1 cellular context compared by ENCODE assay signal in the genomic region with DNA sequence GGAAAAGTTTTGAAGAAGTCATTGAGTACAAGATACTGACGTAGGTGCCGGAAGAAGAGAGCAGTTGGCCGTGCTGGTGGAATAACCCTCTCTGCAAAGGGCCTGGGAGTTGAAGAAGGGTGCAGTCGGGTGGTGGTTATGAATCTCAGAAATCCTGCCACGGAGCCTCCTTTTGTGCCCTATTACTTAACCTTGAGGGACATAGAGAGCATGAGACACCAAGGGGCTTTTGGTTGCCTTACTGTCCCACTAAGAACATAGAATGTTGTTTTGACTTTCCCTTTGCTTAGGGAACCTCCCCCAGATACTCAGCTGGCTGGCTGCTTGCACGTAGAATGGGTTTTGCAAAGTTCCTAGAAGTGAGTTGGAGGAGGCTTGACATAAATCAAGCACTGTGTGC.
TF ChIP-seq lines count a peak whose summit lies in the region.

No MANE protein-coding gene starts in this region.

TF ChIP-seq in GM23338, 12 proteins besides CTCF, POLR2A, EP300 and RAD21 (continued from another document):
- TF ChIP-seq, protein P1, sequence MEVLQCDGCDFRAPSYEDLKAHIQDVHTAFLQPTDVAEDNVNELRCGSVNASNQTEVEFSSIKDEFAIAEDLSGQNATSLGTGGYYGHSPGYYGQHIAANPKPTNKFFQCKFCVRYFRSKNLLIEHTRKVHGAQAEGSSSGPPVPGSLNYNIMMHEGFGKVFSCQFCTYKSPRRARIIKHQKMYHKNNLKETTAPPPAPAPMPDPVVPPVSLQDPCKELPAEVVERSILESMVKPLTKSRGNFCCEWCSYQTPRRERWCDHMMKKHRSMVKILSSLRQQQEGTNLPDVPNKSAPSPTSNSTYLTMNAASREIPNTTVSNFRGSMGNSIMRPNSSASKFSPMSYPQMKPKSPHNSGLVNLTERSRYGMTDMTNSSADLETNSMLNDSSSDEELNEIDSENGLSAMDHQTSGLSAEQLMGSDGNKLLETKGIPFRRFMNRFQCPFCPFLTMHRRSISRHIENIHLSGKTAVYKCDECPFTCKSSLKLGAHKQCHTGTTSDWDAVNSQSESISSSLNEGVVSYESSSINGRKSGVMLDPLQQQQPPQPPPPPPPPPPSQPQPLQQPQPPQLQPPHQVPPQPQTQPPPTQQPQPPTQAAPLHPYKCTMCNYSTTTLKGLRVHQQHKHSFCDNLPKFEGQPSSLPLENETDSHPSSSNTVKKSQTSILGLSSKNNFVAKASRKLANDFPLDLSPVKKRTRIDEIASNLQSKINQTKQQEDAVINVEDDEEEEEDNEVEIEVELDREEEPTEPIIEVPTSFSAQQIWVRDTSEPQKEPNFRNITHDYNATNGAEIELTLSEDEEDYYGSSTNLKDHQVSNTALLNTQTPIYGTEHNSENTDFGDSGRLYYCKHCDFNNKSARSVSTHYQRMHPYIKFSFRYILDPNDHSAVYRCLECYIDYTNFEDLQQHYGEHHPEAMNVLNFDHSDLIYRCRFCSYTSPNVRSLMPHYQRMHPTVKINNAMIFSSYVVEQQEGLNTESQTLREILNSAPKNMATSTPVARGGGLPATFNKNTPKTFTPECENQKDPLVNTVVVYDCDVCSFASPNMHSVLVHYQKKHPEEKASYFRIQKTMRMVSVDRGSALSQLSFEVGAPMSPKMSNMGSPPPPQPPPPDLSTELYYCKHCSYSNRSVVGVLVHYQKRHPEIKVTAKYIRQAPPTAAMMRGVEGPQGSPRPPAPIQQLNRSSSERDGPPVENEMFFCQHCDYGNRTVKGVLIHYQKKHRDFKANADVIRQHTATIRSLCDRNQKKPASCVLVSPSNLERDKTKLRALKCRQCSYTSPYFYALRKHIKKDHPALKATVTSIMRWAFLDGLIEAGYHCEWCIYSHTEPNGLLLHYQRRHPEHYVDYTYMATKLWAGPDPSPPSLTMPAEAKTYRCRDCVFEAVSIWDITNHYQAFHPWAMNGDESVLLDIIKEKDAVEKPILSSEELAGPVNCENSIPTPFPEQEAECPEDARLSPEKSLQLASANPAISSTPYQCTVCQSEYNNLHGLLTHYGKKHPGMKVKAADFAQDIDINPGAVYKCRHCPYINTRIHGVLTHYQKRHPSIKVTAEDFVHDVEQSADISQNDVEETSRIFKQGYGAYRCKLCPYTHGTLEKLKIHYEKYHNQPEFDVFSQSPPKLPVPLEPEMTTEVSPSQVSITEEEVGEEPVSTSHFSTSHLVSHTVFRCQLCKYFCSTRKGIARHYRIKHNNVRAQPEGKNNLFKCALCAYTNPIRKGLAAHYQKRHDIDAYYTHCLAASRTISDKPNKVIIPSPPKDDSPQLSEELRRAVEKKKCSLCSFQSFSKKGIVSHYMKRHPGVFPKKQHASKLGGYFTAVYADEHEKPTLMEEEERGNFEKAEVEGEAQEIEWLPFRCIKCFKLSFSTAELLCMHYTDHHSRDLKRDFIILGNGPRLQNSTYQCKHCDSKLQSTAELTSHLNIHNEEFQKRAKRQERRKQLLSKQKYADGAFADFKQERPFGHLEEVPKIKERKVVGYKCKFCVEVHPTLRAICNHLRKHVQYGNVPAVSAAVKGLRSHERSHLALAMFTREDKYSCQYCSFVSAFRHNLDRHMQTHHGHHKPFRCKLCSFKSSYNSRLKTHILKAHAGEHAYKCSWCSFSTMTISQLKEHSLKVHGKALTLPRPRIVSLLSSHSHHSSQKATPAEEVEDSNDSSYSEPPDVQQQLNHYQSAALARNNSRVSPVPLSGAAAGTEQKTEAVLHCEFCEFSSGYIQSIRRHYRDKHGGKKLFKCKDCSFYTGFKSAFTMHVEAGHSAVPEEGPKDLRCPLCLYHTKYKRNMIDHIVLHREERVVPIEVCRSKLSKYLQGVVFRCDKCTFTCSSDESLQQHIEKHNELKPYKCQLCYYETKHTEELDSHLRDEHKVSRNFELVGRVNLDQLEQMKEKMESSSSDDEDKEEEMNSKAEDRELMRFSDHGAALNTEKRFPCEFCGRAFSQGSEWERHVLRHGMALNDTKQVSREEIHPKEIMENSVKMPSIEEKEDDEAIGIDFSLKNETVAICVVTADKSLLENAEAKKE (CRISPR knock-in tag; IDR thresholded peaks at IDR 0.05) = no peak
- TF ChIP-seq, protein P2, sequence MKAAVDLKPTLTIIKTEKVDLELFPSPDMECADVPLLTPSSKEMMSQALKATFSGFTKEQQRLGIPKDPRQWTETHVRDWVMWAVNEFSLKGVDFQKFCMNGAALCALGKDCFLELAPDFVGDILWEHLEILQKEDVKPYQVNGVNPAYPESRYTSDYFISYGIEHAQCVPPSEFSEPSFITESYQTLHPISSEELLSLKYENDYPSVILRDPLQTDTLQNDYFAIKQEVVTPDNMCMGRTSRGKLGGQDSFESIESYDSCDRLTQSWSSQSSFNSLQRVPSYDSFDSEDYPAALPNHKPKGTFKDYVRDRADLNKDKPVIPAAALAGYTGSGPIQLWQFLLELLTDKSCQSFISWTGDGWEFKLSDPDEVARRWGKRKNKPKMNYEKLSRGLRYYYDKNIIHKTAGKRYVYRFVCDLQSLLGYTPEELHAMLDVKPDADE (IDR thresholded peaks at IDR 0.05) = no peak
- TF ChIP-seq EZH2 (IDR thresholded peaks at IDR 0.05; ENCODE audit: low read depth, unreplicated experiment) (no peak), EZH2phosphoT487 (IDR thresholded peaks at IDR 0.05; ENCODE audit: unreplicated experiment) (no peak), POLR2AphosphoS5 (IDR thresholded peaks at IDR 0.05; ENCODE audit: low read depth) (no peak), ZNF331 (CRISPR knock-in tag; IDR thresholded peaks at IDR 0.05; ENCODE audit: low read depth) (no peak), CREB1 (CRISPR knock-in tag; IDR thresholded peaks at IDR 0.05; ENCODE audit: low read depth) (no peak), JUNB (IDR thresholded peaks at IDR 0.05; ENCODE audit: unreplicated experiment) (no peak)
